3 cellular contexts compared by ENCODE assay signal in the genomic region with DNA sequence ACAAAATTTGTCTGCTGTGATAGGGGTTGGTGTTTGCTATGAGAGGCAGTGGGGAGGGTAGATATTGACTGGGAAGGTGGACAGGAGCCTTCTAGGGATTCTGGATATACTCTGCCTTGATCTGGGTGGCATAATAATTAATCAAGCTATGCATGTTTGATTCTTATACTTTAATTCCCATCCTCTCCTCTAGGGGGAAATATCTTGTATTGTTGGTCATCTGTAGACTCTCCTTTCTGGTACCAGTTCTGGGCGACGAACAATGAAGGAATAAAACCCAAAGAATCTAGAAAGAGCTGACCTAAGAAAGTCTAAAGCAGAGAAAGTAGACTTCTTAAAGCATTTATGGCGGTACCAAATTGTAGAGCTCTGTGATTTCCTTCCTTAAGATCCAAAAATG.
TF ChIP-seq lines count a peak whose summit lies in the region.

No MANE protein-coding gene starts in this region.

TF ChIP-seq in SK-N-SH, 30 proteins besides CTCF, POLR2A, EP300 and RAD21 (continued from another document):
- TF ChIP-seq, protein P1, sequence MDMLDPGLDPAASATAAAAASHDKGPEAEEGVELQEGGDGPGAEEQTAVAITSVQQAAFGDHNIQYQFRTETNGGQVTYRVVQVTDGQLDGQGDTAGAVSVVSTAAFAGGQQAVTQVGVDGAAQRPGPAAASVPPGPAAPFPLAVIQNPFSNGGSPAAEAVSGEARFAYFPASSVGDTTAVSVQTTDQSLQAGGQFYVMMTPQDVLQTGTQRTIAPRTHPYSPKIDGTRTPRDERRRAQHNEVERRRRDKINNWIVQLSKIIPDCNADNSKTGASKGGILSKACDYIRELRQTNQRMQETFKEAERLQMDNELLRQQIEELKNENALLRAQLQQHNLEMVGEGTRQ (IDR thresholded peaks at IDR 0.05; ENCODE audit: borderline replicate concordance, low read depth, low read length), result no peak
- TF ChIP-seq NFIC (IDR thresholded peaks at IDR 0.05; ENCODE audit: borderline replicate concordance), result no peak
- TF ChIP-seq, protein P2, sequence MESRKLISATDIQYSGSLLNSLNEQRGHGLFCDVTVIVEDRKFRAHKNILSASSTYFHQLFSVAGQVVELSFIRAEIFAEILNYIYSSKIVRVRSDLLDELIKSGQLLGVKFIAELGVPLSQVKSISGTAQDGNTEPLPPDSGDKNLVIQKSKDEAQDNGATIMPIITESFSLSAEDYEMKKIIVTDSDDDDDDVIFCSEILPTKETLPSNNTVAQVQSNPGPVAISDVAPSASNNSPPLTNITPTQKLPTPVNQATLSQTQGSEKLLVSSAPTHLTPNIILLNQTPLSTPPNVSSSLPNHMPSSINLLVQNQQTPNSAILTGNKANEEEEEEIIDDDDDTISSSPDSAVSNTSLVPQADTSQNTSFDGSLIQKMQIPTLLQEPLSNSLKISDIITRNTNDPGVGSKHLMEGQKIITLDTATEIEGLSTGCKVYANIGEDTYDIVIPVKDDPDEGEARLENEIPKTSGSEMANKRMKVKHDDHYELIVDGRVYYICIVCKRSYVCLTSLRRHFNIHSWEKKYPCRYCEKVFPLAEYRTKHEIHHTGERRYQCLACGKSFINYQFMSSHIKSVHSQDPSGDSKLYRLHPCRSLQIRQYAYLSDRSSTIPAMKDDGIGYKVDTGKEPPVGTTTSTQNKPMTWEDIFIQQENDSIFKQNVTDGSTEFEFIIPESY (IDR thresholded peaks at IDR 0.05; ENCODE audit: borderline replicate concordance, low read depth), result no peak
- TF ChIP-seq TAF1 (IDR thresholded peaks at IDR 0.05; ENCODE audit: borderline replicate concordance, low read depth, low read length), result no peak
- TF ChIP-seq POLR2AphosphoS5 (IDR thresholded peaks at IDR 0.05; ENCODE audit: low read depth, low read length), result no peak
- TF ChIP-seq CHD2 (IDR thresholded peaks at IDR 0.05; ENCODE audit: low read length, partially characterized antibody), result no peak
- TF ChIP-seq TEAD4 (IDR thresholded peaks at IDR 0.05; ENCODE audit: borderline replicate concordance, insufficient read depth), result no peak
- no peak for TF ChIP-seq FOSL2 (IDR thresholded peaks at IDR 0.05; ENCODE audit: borderline replicate concordance, low read depth)
- TF ChIP-seq TCF12 (IDR thresholded peaks at IDR 0.05), result no peak
- TF ChIP-seq, protein P3, sequence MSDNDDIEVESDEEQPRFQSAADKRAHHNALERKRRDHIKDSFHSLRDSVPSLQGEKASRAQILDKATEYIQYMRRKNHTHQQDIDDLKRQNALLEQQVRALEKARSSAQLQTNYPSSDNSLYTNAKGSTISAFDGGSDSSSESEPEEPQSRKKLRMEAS (IDR thresholded peaks at IDR 0.05; ENCODE audit: low read depth), result no peak
- TF ChIP-seq GATA2 (CRISPR knock-in tag; IDR thresholded peaks at IDR 0.05), result no peak
- no peak for TF ChIP-seq JUND (IDR thresholded peaks at IDR 0.05)
- TF ChIP-seq RCOR1 (IDR thresholded peaks at IDR 0.05; ENCODE audit: low read length), result no peak
- no peak for TF ChIP-seq EZH2phosphoT487 (IDR thresholded peaks at IDR 0.05; ENCODE audit: borderline replicate concordance, low read depth)
- TF ChIP-seq ELF1 (IDR thresholded peaks at IDR 0.05), result no peak
- no peak for TF ChIP-seq FOXJ3 (CRISPR knock-in tag; IDR thresholded peaks at IDR 0.05)
TF ChIP-seq in SK-N-SH: peak in this region for 0.

TF ChIP-seq in SK-N-SH treated with all-trans-retinoic acid at 6 μM for 48 hours, 23 proteins besides CTCF, POLR2A, EP300 and RAD21 (continued from another document):
- TF ChIP-seq, protein P4, sequence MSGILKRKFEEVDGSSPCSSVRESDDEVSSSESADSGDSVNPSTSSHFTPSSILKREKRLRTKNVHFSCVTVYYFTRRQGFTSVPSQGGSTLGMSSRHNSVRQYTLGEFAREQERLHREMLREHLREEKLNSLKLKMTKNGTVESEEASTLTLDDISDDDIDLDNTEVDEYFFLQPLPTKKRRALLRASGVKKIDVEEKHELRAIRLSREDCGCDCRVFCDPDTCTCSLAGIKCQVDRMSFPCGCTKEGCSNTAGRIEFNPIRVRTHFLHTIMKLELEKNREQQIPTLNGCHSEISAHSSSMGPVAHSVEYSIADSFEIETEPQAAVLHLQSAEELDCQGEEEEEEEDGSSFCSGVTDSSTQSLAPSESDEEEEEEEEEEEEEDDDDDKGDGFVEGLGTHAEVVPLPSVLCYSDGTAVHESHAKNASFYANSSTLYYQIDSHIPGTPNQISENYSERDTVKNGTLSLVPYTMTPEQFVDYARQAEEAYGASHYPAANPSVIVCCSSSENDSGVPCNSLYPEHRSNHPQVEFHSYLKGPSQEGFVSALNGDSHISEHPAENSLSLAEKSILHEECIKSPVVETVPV (CRISPR knock-in tag; IDR thresholded peaks at IDR 0.05), result no peak
- no peak for TF ChIP-seq RARB (CRISPR knock-in tag; IDR thresholded peaks at IDR 0.05)

TF ChIP-seq in HEK293T, 16 proteins besides CTCF, POLR2A, EP300 and RAD21 (continued from another document):
- no peak for TF ChIP-seq TARDBP (IDR thresholded peaks at IDR 0.05)
- no peak for TF ChIP-seq HDGF (IDR thresholded peaks at IDR 0.05; ENCODE audit: borderline replicate concordance)
